ENCODE assay signal across 19 cellular contexts in the genomic region with DNA sequence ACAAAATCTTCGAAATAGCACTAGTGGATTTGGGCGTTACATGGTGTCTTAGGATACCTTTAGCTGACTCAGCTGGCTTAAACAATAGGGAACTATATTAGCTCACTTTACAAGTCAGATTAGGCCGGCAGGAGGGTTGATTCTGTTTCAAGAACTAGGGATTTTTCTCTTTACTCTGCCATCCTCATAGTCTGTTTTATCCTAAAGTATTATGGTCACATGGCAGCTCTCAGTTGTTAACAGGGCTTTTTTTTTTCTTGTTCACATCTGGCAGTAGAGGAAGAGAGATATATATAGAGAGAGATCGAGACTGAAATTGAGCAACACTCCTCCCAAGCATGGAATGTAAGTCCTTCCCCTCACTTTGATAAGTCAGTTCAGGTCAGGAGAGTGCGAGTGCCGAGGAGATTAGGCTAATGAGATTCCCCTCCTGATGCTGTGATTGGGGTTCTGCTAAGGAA. TPM values are rescaled to one million over a fixed set of nuclear protein-coding genes. Genes with fewer than 3 reads are reported as not detected.
DNase-seq lines count a peak whose midpoint lies in the region; ATAC-seq, FAIRE-seq and TF ChIP-seq lines count a peak whose summit lies in the region.
"Had no signal": no experiment of that assay in that cellular context is flagged by ENCODE, and none has a peak within 500 bp of the region (broad histone marks: within the 10 kb centered on the region; RNA-seq: fewer than 3 reads in every experiment).

No MANE protein-coding gene starts in this region.

- no peak for DNase-seq in Right ventricle myocardium inferior (ENCODE audit: missing footprints)
- DNase-seq in right atrium auricular region (ENCODE audit: low spot score), result no peak
- DNase-seq in K562 (ENCODE audit: extremely low read depth in 1 of 4, low spot score in 3 of 4), result no peak
- DNase-seq: ACHN; activated CD8-positive, alpha-beta memory T cell treated with anti-CD3 and anti-CD28 coated beads, Interleukin-2, amount 10 ng/mL, durations not matched to agents 7 days and 5 days; NCI-H1092; NCI-H2227 treated with DMSO at 0.1 percent for 48 hours; RPMI8226; stimulated activated CD4-positive, alpha-beta T cell treated with anti-CD3 and anti-CD28 coated beads, Interleukin-15, amount 100 ng/mL, for 24 hours; trophoblast cell had no signal

- CTCF ChIA-PET in K562 (lab: Yijun Ruan, JAX; ENCODE audit: low intra/inter-chr PET ratio), result no interaction called here

- TF ChIP-seq CTCF in right atrium auricular region (IDR thresholded peaks at IDR 0.05) (no peak), K562 (IDR thresholded peaks at IDR 0.05 in 2 of 3, conservative IDR thresholded peaks at IDR 0.05 in 1 of 3; ENCODE audit: insufficient read depth in 2 of 3, low read depth in 1 of 3, low read length in 3 of 3) (no peak)

- H3K27me3 ChIP-seq in right atrium auricular region (no peaks in the 10 kb centered on the region), K562 (ENCODE audit: control insufficient read depth in 2 of 2, insufficient read depth in 2 of 2, low read length in 2 of 2) (no peaks in the 10 kb centered on the region), iPS-20b (ENCODE audit: insufficient read depth, low read length) (no peaks in the 10 kb centered on the region)

- H3K36me3 ChIP-seq in right atrium auricular region (peaks cover 14% of the 10 kb centered on the region), K562 (ENCODE audit: control insufficient read depth, insufficient read depth, low read length) (peaks cover 41% of the 10 kb centered on the region), iPS-20b (ENCODE audit: insufficient read depth, low read depth, low read length) (peaks cover 30% of the 10 kb centered on the region)

- POLR2A ChIA-PET in K562 (lab: Yijun Ruan, JAX), result interaction anchor here (1.3 to 1.7 kb wide), 2 partner anchors 10 to 33 kb away, joined by 4 to 7 read pairs; a partner anchor contains a TSS

- intact Hi-C loops in Right ventricle myocardium inferior (cut with DNase I), result no loop called here
- intact Hi-C loops in K562 (cut with micrococcal nuclease), result no loop called here

- TF ChIP-seq EP300 in K562 (IDR thresholded peaks at IDR 0.05; ENCODE audit: low read length), result no peak

- no peak overlapping the region for H3K4me2 ChIP-seq in K562 (ENCODE audit: insufficient read depth, low read length)

- in situ Hi-C loops in K562 (cut with MboI), result no loop called here

- FAIRE-seq in K562 (lab: Jason Lieb, UNC), result no peak
- FAIRE-seq: frontal cortex, TTC549 had no signal

- H3K9me3 ChIP-seq in right atrium auricular region (no peaks in the 10 kb centered on the region), K562 (replicated peaks; ENCODE audit: control insufficient read depth, insufficient read depth, low read depth, low read length) (no peaks in the 10 kb centered on the region), iPS-20b (ENCODE audit: insufficient read depth, low read depth, low read length) (no peaks in the 10 kb centered on the region)

- no peak overlapping the region for H2AFZ ChIP-seq in K562 (ENCODE audit: low read depth, low read length)

- 78% methylated on average over 6 of the region's 6 CpGs for WGBS in K562 (ENCODE audit: insufficient coverage, low coverage, missing lambda C conversion rate)

- H3K27ac ChIP-seq in right atrium auricular region, result peak overlapping the region in 1 of 2 donors; percentile 61
- no peak overlapping the region for H3K27ac ChIP-seq in K562 (ENCODE audit: extremely low read depth, low read depth, low read length)
- H3K27ac ChIP-seq in iPS-20b (ENCODE audit: low read length), result peak overlapping the region; percentile 1
- H3K27ac ChIP-seq: HL-60 had no signal

- ATAC-seq in Right ventricle myocardium inferior (peak; percentile 87), K562 (no peak), HG03354 (IDR thresholded peaks at IDR 0.05; ENCODE audit: poor library complexity, severe bottlenecking, unreplicated experiment) (no peak), HG02623 (IDR thresholded peaks at IDR 0.05; ENCODE audit: unreplicated experiment) (no peak), GM19351 (IDR thresholded peaks at IDR 0.05; ENCODE audit: unreplicated experiment) (no peak), GM18907 (IDR thresholded peaks at IDR 0.05; ENCODE audit: unreplicated experiment) (no peak)
- ATAC-seq: activated CD8-positive, alpha-beta memory T cell treated with anti-CD3 and anti-CD28 coated beads, Interleukin-2, amount 10 ng/mL, durations not matched to agents 7 days and 5 days had no signal

- no peak overlapping the region for H3K9ac ChIP-seq in K562 (ENCODE audit: insufficient read depth in 1 of 2, low read depth in 2 of 2, low read length in 2 of 2)
- peak overlapping the region; percentile 49; the same call in 1 of the 2 replicates for H3K9ac ChIP-seq in iPS-20b (ENCODE audit: low read depth, low read length)

- no TSS peak for BruUV-seq in K562 (replicated peaks; lab: Mats Ljungman, UMichigan)

- no peak for TF ChIP-seq RAD21 in K562 (CRISPR knock-in tag; conservative IDR thresholded peaks at IDR 0.05 in 1 of 2, IDR thresholded peaks at IDR 0.05 in 1 of 2)

- no peaks in the 10 kb centered on the region for H4K20me1 ChIP-seq in K562 (replicated peaks; ENCODE audit: control insufficient read depth, insufficient read depth, low read length)

- H3K4me3 ChIP-seq in right atrium auricular region, result no peak overlapping the region
- no peak overlapping the region for H3K4me3 ChIP-seq in K562
- peak overlapping the region; percentile 45; the same call in 1 of the 2 replicates for H3K4me3 ChIP-seq in iPS-20b (ENCODE audit: low read length)

- H3K4me1 ChIP-seq in right atrium auricular region (peaks cover 0 to 21% of the 10 kb centered on the region in 2 donors), K562 (replicated peaks in 1 of 2; ENCODE audit: control insufficient read depth in 2 of 2, insufficient read depth in 2 of 2, low read length in 2 of 2) (peaks cover 4 to 10% of the 10 kb centered on the region in 2 experiments; a peak in 4 of 5 replicates), iPS-20b (ENCODE audit: insufficient read depth, low read length) (peaks cover 10% of the 10 kb centered on the region)

- no peaks in the 10 kb centered on the region for H3K9me1 ChIP-seq in K562 (ENCODE audit: control insufficient read depth, insufficient read depth, low read length)

- no peak for TF ChIP-seq POLR2A in K562 (conservative IDR thresholded peaks at IDR 0.05)

- no peaks in the 10 kb centered on the region for H3K79me2 ChIP-seq in K562 (ENCODE audit: control insufficient read depth, insufficient read depth, low read length)

TF ChIP-seq in K562, 482 proteins besides CTCF, POLR2A, EP300 and RAD21 (continues in another document):
- TF ChIP-seq TAF1 (IDR thresholded peaks at IDR 0.05; ENCODE audit: control insufficient read depth, extremely low read depth, insufficient read depth, low read length, severe bottlenecking) (no peak), ASH1L (IDR thresholded peaks at IDR 0.05; ENCODE audit: borderline replicate concordance, low read depth, partially characterized antibody) (no peak)

RNA-seq across cellular contexts. Expression of a gene that starts 32.9 kb away (rescaled TPM):
- total RNA-seq in Right ventricle myocardium inferior (123 TPM), right atrium auricular region (100 to 1,000 TPM; 165 to 247 TPM), K562 (2014; rRNA removed) (61.6 and 77.7 TPM in 2 replicates), K562 (2014; rRNA removed; fragmentation: Illumina TruSeq; extraction: Trizol) (63.6 and 68.7 TPM in 2 replicates), K562 (2015; rRNA removed; fragmentation: Illumina TruSeq; extraction: Trizol) (67.6 and 69.3 TPM in 2 replicates), K562 (2021) (74.2 and 82.5 TPM in 2 replicates)
- 21.4 and 25.8 TPM in 2 replicates for total RNA-seq in K562 (2011; cell fraction: chromatin; rRNA removed; ENCODE audit: low replicate concordance)
- 10.4 and 15.0 TPM in 2 replicates for total RNA-seq in K562 (2011; cell fraction: nucleolus; rRNA removed)
- total RNA-seq in K562 (2011; cell fraction: nucleoplasm; rRNA removed), result 25.0 and 30.4 TPM in 2 replicates
- polyA plus RNA-seq in K562 (2011; rRNA removed) (49.7 and 71.8 TPM in 2 replicates), K562 (2014; fragmentation: Illumina TruSeq; extraction: Trizol) (67.0 and 67.4 TPM in 2 replicates), K562 (2014; fragmentation: Nextera tagmentation; extraction: Ambion mirVana) (10 to 100 TPM; 75.8 to 83.4 TPM), K562 (2014; rRNA removed) (31.7 and 41.3 TPM in 2 replicates)
- 29.5 and 60.9 TPM in 2 replicates for polyA plus RNA-seq in K562 (2011; cell fraction: cytosol; rRNA removed)
- 9.7 and 16.8 TPM in 2 replicates for polyA plus RNA-seq in K562 (2011; cell fraction: nucleus; rRNA removed)
- polyA plus RNA-seq in K562 (2012), result 56.6 and 61.2 TPM in 2 replicates
- 75.5 and 113 TPM in 2 replicates for polyA minus RNA-seq in K562 (2011; rRNA and poly(A)+ RNA removed)
- polyA minus RNA-seq in K562 (2011; cell fraction: cytosol; rRNA and poly(A)+ RNA removed), result 62.4 and 104 TPM in 2 replicates
- 5.1 and 9.6 TPM in 2 replicates for polyA minus RNA-seq in K562 (2011; cell fraction: nucleus; rRNA and poly(A)+ RNA removed)

RNA-seq across cellular contexts. Expression of a gene that starts 33.4 kb away (rescaled TPM):
- total RNA-seq in Right ventricle myocardium inferior (not detected), right atrium auricular region (not detected), K562 (2014; rRNA removed) (not detected in 2 replicates), K562 (2014; rRNA removed; fragmentation: Illumina TruSeq; extraction: Trizol) (not detected in 2 replicates), K562 (2015; rRNA removed; fragmentation: Illumina TruSeq; extraction: Trizol) (not detected in 2 replicates), K562 (2021) (not detected in 2 replicates)
- not detected in 2 replicates for total RNA-seq in K562 (2011; cell fraction: chromatin; rRNA removed; ENCODE audit: low replicate concordance)
- total RNA-seq in K562 (2011; cell fraction: nucleolus; rRNA removed), result not detected in 2 replicates
- total RNA-seq in K562 (2011; cell fraction: nucleoplasm; rRNA removed), result not detected in 2 replicates
- polyA plus RNA-seq in K562 (2011; rRNA removed) (0.03 TPM in 1 of 2 replicates, not detected in the other), K562 (2014; fragmentation: Illumina TruSeq; extraction: Trizol) (not detected in 2 replicates), K562 (2014; fragmentation: Nextera tagmentation; extraction: Ambion mirVana) (not detected), K562 (2014; rRNA removed) (not detected in 2 replicates)
- polyA plus RNA-seq in K562 (2011; cell fraction: cytosol; rRNA removed), result not detected in 2 replicates
- not detected in 2 replicates for polyA plus RNA-seq in K562 (2011; cell fraction: nucleus; rRNA removed)
- polyA plus RNA-seq in K562 (2012), result not detected in 2 replicates
- polyA minus RNA-seq in K562 (2011; rRNA and poly(A)+ RNA removed), result not detected in 2 replicates
- polyA minus RNA-seq in K562 (2011; cell fraction: cytosol; rRNA and poly(A)+ RNA removed), result not detected in 2 replicates
- polyA minus RNA-seq in K562 (2011; cell fraction: nucleus; rRNA and poly(A)+ RNA removed), result not detected in 2 replicates
- total RNA-seq: activated CD8-positive, alpha-beta memory T cell treated with anti-CD3 and anti-CD28 coated beads, Interleukin-2, amount 10 ng/mL, durations not matched to agents 7 days and 5 days; chondrocyte had no signal
